ENCODE assay signal across 8 cellular contexts in genomic region chr6:2876210-2877056, GRCh38. TPM values are rescaled to one million over a fixed set of nuclear protein-coding genes. Genes with fewer than 3 reads are reported as not detected.
DNase-seq lines count a peak whose midpoint lies in the region; ATAC-seq and TF ChIP-seq lines count a peak whose summit lies in the region.

No MANE protein-coding gene starts in this region.

- peaks cover 70 to 88% (median 83%) of the 10 kb centered on the region in 3 donors for H3K4me1 Mint-ChIP-seq in naive B cell

- 0 out of 2 replicates have a peak overlapping the region, but pooled peaks have one; percentile 18 for H3K4me3 ChIP-seq in WI38 (ENCODE audit: low read depth, low read length)
- H3K4me3 ChIP-seq in fibroblast of mammary gland (ENCODE audit: control insufficient read depth, low read depth, low read length), result peak overlapping the region; percentile 24

- peak; percentile 41 for DNase-seq in DMS53 treated with DMSO at 0.1 percent for 48 hours (lab: John Stamatoyannopoulos, UW; ENCODE audit: unreplicated experiment)
- peak; percentile 94 for DNase-seq in fibroblast of mammary gland (ENCODE audit: low read depth)
- DNase-seq in naive B cell, result no peak
- DNase-seq in GOT3 (lab: John Stamatoyannopoulos, UW), result no peak

- H3K9me3 Mint-ChIP-seq in naive B cell, result peaks cover 0 to 14% (median 4%) of the 10 kb centered on the region in 7 donors

- peak; percentile 37 for ATAC-seq in HG02852 (IDR thresholded peaks at IDR 0.05; ENCODE audit: unreplicated experiment)
- peak; percentile 2 to 8 for ATAC-seq in naive B cell (ENCODE audit: low read depth in 2 of 2)
- no peak for ATAC-seq in HG03095 (IDR thresholded peaks at IDR 0.05; ENCODE audit: unreplicated experiment)
- ATAC-seq in HG03520 (IDR thresholded peaks at IDR 0.05; ENCODE audit: unreplicated experiment), result no peak

- H3K4me3 Mint-ChIP-seq in naive B cell, result peak overlapping the region; percentile 82 to 95 (median 90)

- H3K27ac Mint-ChIP-seq in naive B cell, result peak overlapping the region; percentile 93 to 99 (median 96)

- H3K27me3 Mint-ChIP-seq in naive B cell, result no peaks in the 10 kb centered on the region

- H3K36me3 Mint-ChIP-seq in naive B cell, result peaks cover 9 to 15% of the 10 kb centered on the region in 2 donors

- TF ChIP-seq CTCF in WI38 (IDR thresholded peaks at IDR 0.05; ENCODE audit: low read depth, low read length), result no peak
- TF ChIP-seq CTCF in fibroblast of mammary gland (conservative IDR thresholded peaks at IDR 0.05; ENCODE audit: control insufficient read depth, insufficient read depth, low read depth, low read length), result no peak

RNA-seq across cellular contexts. Expression of gene SERPINB9, which starts 26.7 kb away (rescaled TPM):
- polyA plus RNA-seq in naive B cell (ENCODE audit: low read depth in 6 of 6), result 10 to 100 TPM; 18.2 to 35.2 (median 27.7) TPM

RNA-seq across cellular contexts. Expression of gene SERPINB1, which starts 34.8 kb away (rescaled TPM):
- polyA plus RNA-seq in naive B cell (ENCODE audit: low read depth in 6 of 6), result 100 to 1,000 TPM in 2 of 6 donors, 10 to 100 TPM in 4; 84.7 to 107 (median 93.7) TPM

Comparison
In these comparisons a context has a peak if more than half of its experiments do, and no peak if none do; other contexts are left out.
1. DNase-seq: peak in DMS53 treated with DMSO at 0.1 percent for 48 hours (single experiment) and fibroblast of mammary gland (single experiment); none in naive B cell (single experiment) and GOT3 (single experiment).
2. ATAC-seq: peak in HG02852 (single experiment) and naive B cell (2 of 2); none in HG03095 (single experiment) and HG03520 (single experiment).